Comparison of ENCODE assay signal across 1 cellular context in genomic region chr21:37451446-37451845, GRCh38.
TF ChIP-seq lines count a peak whose summit lies in the region.

No MANE protein-coding gene starts in this region.

TF ChIP-seq in GM12878, 131 proteins besides CTCF, POLR2A, EP300 and RAD21 (continued from another document):
- no peak for TF ChIP-seq MXI1 (IDR thresholded peaks at IDR 0.05; ENCODE audit: low read depth, low read length)
- TF ChIP-seq RBBP5 (conservative IDR thresholded peaks at IDR 0.05), result no peak
- TF ChIP-seq BCL11A (IDR thresholded peaks at IDR 0.05; ENCODE audit: low read depth, low read length), result no peak
- TF ChIP-seq ZBTB40 (IDR thresholded peaks at IDR 0.05; ENCODE audit: borderline replicate concordance), result no peak
- no peak for TF ChIP-seq ZBED1 (IDR thresholded peaks at IDR 0.05; ENCODE audit: borderline replicate concordance)
- TF ChIP-seq PML (IDR thresholded peaks at IDR 0.05; ENCODE audit: low read length), result no peak
- TF ChIP-seq RUNX3 (IDR thresholded peaks at IDR 0.05; ENCODE audit: low read length), result no peak
TF ChIP-seq in GM12878: peak in this region for 0.
